Comparison of ENCODE assay signal across 8 cellular contexts in the genomic region with DNA sequence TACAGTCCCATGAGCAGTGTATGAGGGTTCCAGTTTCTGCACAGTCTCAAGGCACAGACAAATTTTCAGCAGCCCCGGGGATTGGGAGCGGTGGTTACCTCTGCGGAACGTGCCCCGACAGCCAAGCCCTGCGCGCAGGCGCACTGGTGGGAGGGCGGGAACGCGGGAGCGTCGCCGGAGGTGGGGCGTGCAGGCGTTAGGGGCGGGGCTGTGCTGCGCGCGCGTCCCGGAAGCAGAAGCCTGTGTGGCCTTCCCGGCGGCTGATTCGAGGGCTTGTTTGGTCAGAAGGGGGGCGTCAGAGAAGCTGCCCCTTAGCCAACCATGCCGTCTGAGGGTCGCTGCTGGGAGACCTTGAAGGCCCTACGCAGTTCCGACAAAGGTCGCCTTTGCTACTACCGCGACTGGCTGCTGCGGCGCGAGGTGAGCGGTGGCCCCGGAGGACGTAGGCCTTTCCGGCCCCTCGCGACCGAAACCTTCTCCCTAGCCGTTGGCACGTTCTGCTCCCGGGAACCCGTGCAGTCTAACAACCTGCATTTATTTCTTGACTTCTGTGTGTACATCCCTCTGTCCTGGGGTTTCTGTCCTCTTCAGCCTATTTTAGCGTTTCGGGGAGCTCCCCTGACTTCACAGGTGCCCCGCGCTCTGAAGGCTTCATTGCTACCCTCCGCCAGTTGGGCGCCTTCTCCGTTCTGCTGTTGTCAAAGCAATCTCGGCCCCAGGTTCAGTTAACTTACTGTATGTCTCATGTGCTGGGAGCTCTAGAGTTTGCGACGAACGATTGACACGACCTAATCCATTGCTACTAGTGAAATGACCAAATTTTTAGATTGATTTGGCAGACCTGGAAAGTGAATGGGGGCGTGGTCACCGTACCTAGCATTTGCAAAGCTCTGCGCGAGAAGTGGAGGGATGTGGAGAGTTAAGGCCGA. TPM values are rescaled to one million over a fixed set of nuclear protein-coding genes. Genes with fewer than 3 reads are reported as not detected.
A peak's percentile ranks its signal among the peaks of the same experiment; 100 is the strongest.
DNase-seq lines count a peak whose midpoint lies in the region; ATAC-seq and TF ChIP-seq lines count a peak whose summit lies in the region.

A gene with protein sequence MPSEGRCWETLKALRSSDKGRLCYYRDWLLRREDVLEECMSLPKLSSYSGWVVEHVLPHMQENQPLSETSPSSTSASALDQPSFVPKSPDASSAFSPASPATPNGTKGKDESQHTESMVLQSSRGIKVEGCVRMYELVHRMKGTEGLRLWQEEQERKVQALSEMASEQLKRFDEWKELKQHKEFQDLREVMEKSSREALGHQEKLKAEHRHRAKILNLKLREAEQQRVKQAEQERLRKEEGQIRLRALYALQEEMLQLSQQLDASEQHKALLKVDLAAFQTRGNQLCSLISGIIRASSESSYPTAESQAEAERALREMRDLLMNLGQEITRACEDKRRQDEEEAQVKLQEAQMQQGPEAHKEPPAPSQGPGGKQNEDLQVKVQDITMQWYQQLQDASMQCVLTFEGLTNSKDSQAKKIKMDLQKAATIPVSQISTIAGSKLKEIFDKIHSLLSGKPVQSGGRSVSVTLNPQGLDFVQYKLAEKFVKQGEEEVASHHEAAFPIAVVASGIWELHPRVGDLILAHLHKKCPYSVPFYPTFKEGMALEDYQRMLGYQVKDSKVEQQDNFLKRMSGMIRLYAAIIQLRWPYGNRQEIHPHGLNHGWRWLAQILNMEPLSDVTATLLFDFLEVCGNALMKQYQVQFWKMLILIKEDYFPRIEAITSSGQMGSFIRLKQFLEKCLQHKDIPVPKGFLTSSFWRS (plus strand): TSS at position 235 of the 929 bp plus-strand sequence. CDS start 87 bp downstream, at position 322.

- H3K9me3 Mint-ChIP-seq in activated T-cell treated with anti-CD3 and anti-CD28 coated beads, Interleukin-2, amount 50 U/mL, for 24 hours = no peaks in the 10 kb centered on the region

- peak within 1 kb of the TSS; percentile 98 for H3K4me3 Mint-ChIP-seq in activated T-cell treated with anti-CD3 and anti-CD28 coated beads, Interleukin-2, amount 50 U/mL, for 24 hours

- peak within 1 kb of the TSS; percentile 91 to 94 for H3K27ac ChIP-seq in esophagus (ENCODE audit: low read depth in 2 of 2, low read length in 1 of 2)

- peak within 1 kb of the TSS; percentile 81 for H3K9ac ChIP-seq in mucosa of stomach (ENCODE audit: low read length)

- H3K4me1 ChIP-seq in esophagus (ENCODE audit: control insufficient read depth in 2 of 2, insufficient read depth in 2 of 2, low read length in 1 of 2) (peaks cover 0 to 1% of the 10 kb centered on the region in 2 donors), mucosa of stomach (ENCODE audit: control insufficient read depth, insufficient read depth, low read length) (peaks cover 11% of the 10 kb centered on the region)

- H3K4me1 Mint-ChIP-seq in activated T-cell treated with anti-CD3 and anti-CD28 coated beads, Interleukin-2, amount 50 U/mL, for 24 hours (ENCODE audit: low read depth) = peaks cover 32% of the 10 kb centered on the region

- H3K27me3 ChIP-seq in esophagus (ENCODE audit: control insufficient read depth in 1 of 2, insufficient read depth in 2 of 2, low read length in 2 of 2) = no peaks in the 10 kb centered on the region
- no peaks in the 10 kb centered on the region for H3K27me3 ChIP-seq in mucosa of stomach (ENCODE audit: control insufficient read depth, insufficient read depth, low read length)

- peaks cover 3 to 10% of the 10 kb centered on the region in 2 donors for H3K36me3 ChIP-seq in esophagus (ENCODE audit: control insufficient read depth in 2 of 2, insufficient read depth in 2 of 2, low read length in 1 of 2)
- no peaks in the 10 kb centered on the region for H3K36me3 ChIP-seq in mucosa of stomach (ENCODE audit: control insufficient read depth, insufficient read depth, low read length)

- H3K9me3 ChIP-seq in esophagus (ENCODE audit: control insufficient read depth in 2 of 2, insufficient read depth in 1 of 2, low read depth in 1 of 2, low read length in 1 of 2) = no peaks in the 10 kb centered on the region
- H3K9me3 ChIP-seq in mucosa of stomach (ENCODE audit: control insufficient read depth, low read length) = no peaks in the 10 kb centered on the region

- H3K27ac Mint-ChIP-seq in activated T-cell treated with anti-CD3 and anti-CD28 coated beads, Interleukin-2, amount 50 U/mL, for 24 hours = peak within 1 kb of the TSS; percentile 99

- H3K4me3 ChIP-seq in esophagus (ENCODE audit: low read depth in 1 of 2, low read length in 2 of 2) (peak within 1 kb of the TSS; percentile 85 to 92), mucosa of stomach (ENCODE audit: low read length) (peak within 1 kb of the TSS; percentile 91)

- peak; percentile 79 for DNase-seq in DMS53 treated with DMSO at 0.1 percent for 48 hours (lab: John Stamatoyannopoulos, UW; ENCODE audit: unreplicated experiment)
- peak; percentile 93 for DNase-seq in KG1 (lab: John Stamatoyannopoulos, UW)
- peak; percentile 99 for DNase-seq in activated T-cell treated with anti-CD3 and anti-CD28 coated beads, Interleukin-2, amount 50 U/mL, for 24 hours
- DNase-seq in stimulated activated CD8-positive, alpha-beta memory T cell treated with anti-CD3 and anti-CD28 coated beads, Interleukin-7, amount 100 ng/mL, for 1 hour (ENCODE audit: low read depth in 2 of 2) = peak; percentile 94 to 95

- peaks cover 62% of the 10 kb centered on the region for H3K36me3 Mint-ChIP-seq in activated T-cell treated with anti-CD3 and anti-CD28 coated beads, Interleukin-2, amount 50 U/mL, for 24 hours (ENCODE audit: low read depth)

- 0% methylated on average over 64 of the region's 64 CpGs for WGBS in esophagus, 2 donors

- H3K27me3 Mint-ChIP-seq in activated T-cell treated with anti-CD3 and anti-CD28 coated beads, Interleukin-2, amount 50 U/mL, for 24 hours = no peaks in the 10 kb centered on the region

- peak; percentile 86 for ATAC-seq in GM21723 (IDR thresholded peaks at IDR 0.05; ENCODE audit: unreplicated experiment)

TF ChIP-seq in PFSK-1, 5 proteins besides CTCF, POLR2A, EP300 and RAD21:
- TF ChIP-seq SIN3A (IDR thresholded peaks at IDR 0.05; ENCODE audit: borderline replicate concordance, insufficient read depth, low read length) (peak; percentile 64; the same call in 1 of the 2 replicates), REST (IDR thresholded peaks at IDR 0.05; ENCODE audit: insufficient read depth in 1 of 2, low read depth in 2 of 2, low read length in 2 of 2) (no peak), POLR2AphosphoS5 (IDR thresholded peaks at IDR 0.05; ENCODE audit: low read depth, low read length) (peak; percentile 94), FOXP2 (optimal IDR thresholded peaks at IDR 0.05; ENCODE audit: borderline replicate concordance, extremely low read depth, extremely low read length, insufficient read depth) (peak; percentile 60), TAF1 (IDR thresholded peaks at IDR 0.05; ENCODE audit: borderline replicate concordance, insufficient read depth, low read length) (peak; percentile 57; the same call in 1 of the 2 replicates)
TF ChIP-seq in PFSK-1: peak in this region for 4.

RNA-seq across cellular contexts. Expression of the gene that starts here (rescaled TPM):
- 16.5 TPM for polyA plus RNA-seq in PFSK-1 (2012; ENCODE audit: insufficient read length, low read depth)
- polyA plus RNA-seq in esophagus = 10 to 100 TPM in 1 of 2 donors, 1 to 10 TPM in 1; 9.5 to 12.8 TPM

Comparison
In these comparisons a context has a peak if more than half of its experiments do, and no peak if none do; other contexts are left out.
1. Peak in every context shown above with its lines: DNase-seq, ATAC-seq, H3K4me3 ChIP-seq and H3K27ac ChIP-seq.